In genomic region chr2:147374410-147374811, GRCh38 we compare ENCODE assay signal across 15 cellular contexts.
DNase-seq lines count a peak whose midpoint lies in the region; ATAC-seq and TF ChIP-seq lines count a peak whose summit lies in the region.
"Had no signal": no experiment of that assay in that cellular context is flagged by ENCODE, and none has a peak within 500 bp of the region (broad histone marks: within the 10 kb centered on the region; RNA-seq: fewer than 3 reads in every experiment).

No MANE protein-coding gene starts in this region.

- no peaks in the 10 kb centered on the region for H3K36me3 ChIP-seq in HAP-1 (replicated peaks)
- no peaks in the 10 kb centered on the region for H3K36me3 ChIP-seq in sigmoid colon
- no peaks in the 10 kb centered on the region for H3K36me3 ChIP-seq in right lobe of liver
- H3K36me3 ChIP-seq: spleen, tibial nerve had no signal

- intact Hi-C loops in sigmoid colon (cut with DNase I): loop anchor here (10.0 kb wide), 1 partner anchor 540 kb away; no protein-coding TSS in a partner anchor
- intact Hi-C loops in right lobe of liver (cut with DNase I): no loop called here

- H3K4me1 ChIP-seq in HAP-1: peaks cover 30% of the 10 kb centered on the region
- H3K4me1 ChIP-seq in sigmoid colon: peaks cover 0 to 32% (median 17%) of the 10 kb centered on the region in 4 donors
- H3K4me1 ChIP-seq in right lobe of liver: no peaks in the 10 kb centered on the region

- H3K4me3 ChIP-seq in HAP-1: no peak overlapping the region
- no peak overlapping the region for H3K4me3 ChIP-seq in sigmoid colon
- no peak overlapping the region for H3K4me3 ChIP-seq in right lobe of liver
- H3K4me3 ChIP-seq: spleen, tibial nerve had no signal

- peak; percentile 65 to 98 for DNase-seq in HAP-1 (ENCODE audit: low spot score in 2 of 2)
- DNase-seq in NCI-H2196 (lab: John Stamatoyannopoulos, UW; ENCODE audit: unreplicated experiment): peak; percentile 70
- peak; percentile 79 for DNase-seq in fibroblast of gingiva (ENCODE audit: low read depth)
- DNase-seq in sigmoid colon: no peak
- DNase-seq in right lobe of liver: no peak
- DNase-seq in RPMI8226: no peak
- DNase-seq: activated CD4-positive, alpha-beta T cell treated with anti-CD3 and anti-CD28 coated beads, Interleukin-2, amount 50 U/mL, for 1 hour; left cardiac atrium; midbrain; spleen had no signal

- TF ChIP-seq EP300 in sigmoid colon (IDR thresholded peaks at IDR 0.05): no peak

- H3K27me3 ChIP-seq in HAP-1 (ENCODE audit: low read depth) (no peaks in the 10 kb centered on the region), sigmoid colon (no peaks in the 10 kb centered on the region), right lobe of liver (no peaks in the 10 kb centered on the region)
- H3K27me3 ChIP-seq: spleen, tibial nerve had no signal

- TF ChIP-seq POLR2A in sigmoid colon (IDR thresholded peaks at IDR 0.05) (no peak), right lobe of liver (IDR thresholded peaks at IDR 0.05) (no peak)

- ATAC-seq in right lobe of liver: no peak
- no peak for ATAC-seq in GM21390 (IDR thresholded peaks at IDR 0.05; ENCODE audit: unreplicated experiment)
- ATAC-seq in HG03432 (IDR thresholded peaks at IDR 0.05; ENCODE audit: unreplicated experiment): no peak
- ATAC-seq: Panc1; stimulated activated effector memory CD8-positive, alpha-beta T cell treated with anti-CD3 and anti-CD28 coated beads, Interleukin-12 subunit alpha, Interleukin-12 subunit beta, amount 100 ng/mL, for 72 hours had no signal

- TF ChIP-seq CTCF in sigmoid colon (IDR thresholded peaks at IDR 0.05) (no peak), right lobe of liver (IDR thresholded peaks at IDR 0.05) (no peak)

- H3K9me3 ChIP-seq in HAP-1: no peaks in the 10 kb centered on the region
- H3K9me3 ChIP-seq in sigmoid colon: no peaks in the 10 kb centered on the region
- no peaks in the 10 kb centered on the region for H3K9me3 ChIP-seq in right lobe of liver
- H3K9me3 ChIP-seq: spleen, tibial nerve had no signal

- H3K27ac ChIP-seq in sigmoid colon: peak overlapping the region in 3 of 4 donors; percentile 2 to 49 (median 30)
- H3K27ac ChIP-seq in right lobe of liver: no peak overlapping the region
- H3K27ac ChIP-seq: spleen, tibial nerve had no signal

- in situ Hi-C loops in HAP-1 (cut with MboI; ENCODE audit: low sequenced_read_pairs): no loop called here

Comparison
In these comparisons a context has a peak if more than half of its experiments do, and no peak if none do; other contexts are left out.
1. DNase-seq: peak in HAP-1 (2 of 2), NCI-H2196 (single experiment) and fibroblast of gingiva (single experiment); none in sigmoid colon (single experiment), right lobe of liver (0 of 3) and RPMI8226 (single experiment).
2. H3K27ac ChIP-seq: peak in sigmoid colon (3 of 4); none in right lobe of liver (0 of 3).